In genomic region chr12:43221216-43221615, GRCh38 we compare ENCODE assay signal across 25 cellular contexts.
"Had no signal": no experiment of that assay in that cellular context is flagged by ENCODE, and none has a peak within 500 bp of the region (broad histone marks: within the 10 kb centered on the region; RNA-seq: fewer than 3 reads in every experiment).

No MANE protein-coding gene starts in this region.

- H3K4me3 ChIP-seq: adrenal gland, breast epithelium, PC-9 had no signal

- ATAC-seq: activated T-cell treated with anti-CD3 and anti-CD28 coated beads, Interleukin-2, amount 50 U/mL, for 72 hours; T-helper 17 cell had no signal

- H3K27me3 ChIP-seq: adrenal gland, breast epithelium had no signal

- H3K36me3 Mint-ChIP-seq: activated naive CD4-positive, alpha-beta T cell treated with anti-CD3 and anti-CD28 coated beads, Interleukin-2, amount 10 ng/mL, durations not matched to agents 7 days and 5 days; activated naive CD8-positive, alpha-beta T cell treated with anti-CD3 and anti-CD28 coated beads, Interleukin-2, amount 10 ng/mL, durations not matched to agents 7 days and 5 days had no signal

- H3K9me3 ChIP-seq: adrenal gland, breast epithelium had no signal

- H3K27ac ChIP-seq: adrenal gland, breast epithelium, PC-9 had no signal

- H3K4me2 ChIP-seq: PC-9 had no signal

- H3K4me1 Mint-ChIP-seq: activated CD4-positive, alpha-beta memory T cell treated with anti-CD3 and anti-CD28 coated beads, Interleukin-2, amount 10 ng/mL, durations not matched to agents 7 days and 5 days; activated naive CD4-positive, alpha-beta T cell treated with anti-CD3 and anti-CD28 coated beads, Interleukin-2, amount 10 ng/mL, durations not matched to agents 7 days and 5 days; activated naive CD8-positive, alpha-beta T cell treated with anti-CD3 and anti-CD28 coated beads, Interleukin-2, amount 10 ng/mL, durations not matched to agents 7 days and 5 days; T-helper 17 cell had no signal

- DNase-seq: activated CD4-positive, alpha-beta memory T cell treated with anti-CD3 and anti-CD28 coated beads, Interleukin-2, amount 10 ng/mL, durations not matched to agents 7 days and 5 days; activated CD4-positive, alpha-beta T cell treated with anti-CD3 and anti-CD28 coated beads, Interleukin-2, amount 50 U/mL, for 1 hour; activated CD4-positive, CD25-positive, alpha-beta regulatory T cell; activated gamma-delta T cell treated with Interleukin-2 at 50 U/mL for 16 hours; activated naive CD4-positive, alpha-beta T cell treated with anti-CD3 and anti-CD28 coated beads, Interleukin-2, amount 10 ng/mL, durations not matched to agents 7 days and 5 days; activated naive CD8-positive, alpha-beta T cell treated with anti-CD3 and anti-CD28 coated beads, Interleukin-2, amount 10 ng/mL, durations not matched to agents 7 days and 5 days; activated T-cell treated with anti-CD3 and anti-CD28 coated beads for 4 hours; activated T-cell treated with anti-CD3 and anti-CD28 coated beads, Interleukin-2, amount 50 U/mL, for 72 hours; adrenal gland; anterior cingulate cortex; caudate nucleus; Kasumi-1; KBM-7; NCI-H1048; NCI-H146; NCI-H187 treated with DMSO at 0.1 percent for 48 hours; NCI-H2081 treated with DMSO at 0.1 percent for 48 hours; NCI-H226; NCI-H526; PC-9; SIG-M5; T-helper 17 cell; T1000 had no signal

- H2AFZ ChIP-seq: PC-9 had no signal

- H3K27ac Mint-ChIP-seq: activated CD4-positive, alpha-beta memory T cell treated with anti-CD3 and anti-CD28 coated beads, Interleukin-2, amount 10 ng/mL, durations not matched to agents 7 days and 5 days; activated naive CD4-positive, alpha-beta T cell treated with anti-CD3 and anti-CD28 coated beads, Interleukin-2, amount 10 ng/mL, durations not matched to agents 7 days and 5 days; activated naive CD8-positive, alpha-beta T cell treated with anti-CD3 and anti-CD28 coated beads, Interleukin-2, amount 10 ng/mL, durations not matched to agents 7 days and 5 days; activated T-cell treated with anti-CD3 and anti-CD28 coated beads, Interleukin-2, amount 50 U/mL, for 72 hours; activated T-helper 2 cell treated with anti-CD3 and anti-CD28 coated beads, Interferon-gamma antibody, Interleukin-2, Interleukin-4, amounts not matched to agents 10 μg/mL and 5 μg/mL and 100 μg/mL, durations not matched to agents 14 hours and 24 hours and 36 hours; T-helper 17 cell had no signal

- H3K9me3 Mint-ChIP-seq: activated CD4-positive, alpha-beta memory T cell treated with anti-CD3 and anti-CD28 coated beads, Interleukin-2, amount 10 ng/mL, durations not matched to agents 7 days and 5 days; activated T-cell treated with anti-CD3 and anti-CD28 coated beads, Interleukin-2, amount 50 U/mL, for 72 hours had no signal

- H3K36me3 ChIP-seq: adrenal gland, breast epithelium had no signal

- H3K4me3 Mint-ChIP-seq: activated CD4-positive, alpha-beta memory T cell treated with anti-CD3 and anti-CD28 coated beads, Interleukin-2, amount 10 ng/mL, durations not matched to agents 7 days and 5 days; activated naive CD4-positive, alpha-beta T cell treated with anti-CD3 and anti-CD28 coated beads, Interleukin-2, amount 10 ng/mL, durations not matched to agents 7 days and 5 days; activated naive CD8-positive, alpha-beta T cell treated with anti-CD3 and anti-CD28 coated beads, Interleukin-2, amount 10 ng/mL, durations not matched to agents 7 days and 5 days; activated T-cell treated with anti-CD3 and anti-CD28 coated beads, Interleukin-2, amount 50 U/mL, for 72 hours; T-helper 17 cell had no signal

- H3K4me1 ChIP-seq: adrenal gland, breast epithelium had no signal

- H3K27me3 Mint-ChIP-seq: activated CD4-positive, alpha-beta memory T cell treated with anti-CD3 and anti-CD28 coated beads, Interleukin-2, amount 10 ng/mL, durations not matched to agents 7 days and 5 days; activated naive CD4-positive, alpha-beta T cell treated with anti-CD3 and anti-CD28 coated beads, Interleukin-2, amount 10 ng/mL, durations not matched to agents 7 days and 5 days; activated naive CD8-positive, alpha-beta T cell treated with anti-CD3 and anti-CD28 coated beads, Interleukin-2, amount 10 ng/mL, durations not matched to agents 7 days and 5 days; T-helper 17 cell had no signal
